12 cellular contexts compared by ENCODE assay signal in genomic region chr11:86160546-86161149, GRCh38.
DNase-seq lines count a peak whose midpoint lies in the region; ATAC-seq, FAIRE-seq and TF ChIP-seq lines count a peak whose summit lies in the region.
"Had no signal": no experiment of that assay in that cellular context is flagged by ENCODE, and none has a peak within 500 bp of the region (broad histone marks: within the 10 kb centered on the region; RNA-seq: fewer than 3 reads in every experiment).

No MANE protein-coding gene starts in this region.

- FAIRE-seq in GM12891 (lab: Jason Lieb, UNC): peak; percentile 50

- CTCF ChIA-PET in PC-3 (lab: Charles Lee): no interaction called here

- no peak overlapping the region for H3K27ac Mint-ChIP-seq in mesothelial cell of epicardium

- no peaks in the 10 kb centered on the region for H3K79me2 ChIP-seq in PC-3 (ENCODE audit: low read length)

- no TSS peak for BruUV-seq in PC-3 (replicated peaks; lab: Mats Ljungman, UMichigan)

- no peak overlapping the region for H3K9ac ChIP-seq in PC-3 (ENCODE audit: low read length)

- no peaks in the 10 kb centered on the region for H3K36me3 ChIP-seq in PC-3 (ENCODE audit: low read depth, low read length)
- H3K36me3 ChIP-seq: thyroid gland had no signal

- H3K9me2 ChIP-seq in PC-3 (replicated peaks; ENCODE audit: low read length): no peaks in the 10 kb centered on the region

- TF ChIP-seq POLR2A in GM12891 (IDR thresholded peaks at IDR 0.05; ENCODE audit: low read depth, low read length): no peak

- no peaks in the 10 kb centered on the region for H3K27me3 ChIP-seq in PC-3 (ENCODE audit: low read length)
- H3K27me3 ChIP-seq: thyroid gland had no signal

- TF ChIP-seq CTCF in 22Rv1 (IDR thresholded peaks at IDR 0.05) (no peak), PC-3 (conservative IDR thresholded peaks at IDR 0.05; ENCODE audit: low read depth, low read length) (no peak), mesothelial cell of epicardium (IDR thresholded peaks at IDR 0.05; ENCODE audit: unreplicated experiment) (no peak)

- H3K4me1 ChIP-seq in PC-3 (ENCODE audit: insufficient read depth, low read length): peaks cover 17% of the 10 kb centered on the region

- H3K9me3 Mint-ChIP-seq in mesothelial cell of epicardium: no peaks in the 10 kb centered on the region

- no peaks in the 10 kb centered on the region for H3K27me3 Mint-ChIP-seq in mesothelial cell of epicardium (ENCODE audit: low read depth)

- no peaks in the 10 kb centered on the region for H3K36me3 Mint-ChIP-seq in mesothelial cell of epicardium

- POLR2A ChIA-PET in PC-3 (lab: Charles Lee; ENCODE audit: unreplicated experiment): interaction anchor here (0.6 kb wide), 1 partner anchor 345 kb away, joined by 3 read pairs; no protein-coding TSS in a partner anchor

- H3K9me3 ChIP-seq in PC-3 (ENCODE audit: low read length): no peaks in the 10 kb centered on the region
- H3K9me3 ChIP-seq: thyroid gland had no signal

- intact Hi-C loops in PC-3 (cut with micrococcal nuclease): no loop called here

- no peak for DNase-seq in GM12891 (ENCODE audit: insufficient read length, low spot score)
- DNase-seq in PC-3: peak; percentile 73
- DNase-seq in mesothelial cell of epicardium (ENCODE audit: low spot score in 2 of 2, unreplicated experiment in 2 of 2): no peak
- no peak for DNase-seq in activated T-cell treated with anti-CD3 and anti-CD28 coated beads, Interleukin-2, amount 50 U/mL, for 1 hour
- no peak for DNase-seq in HuH-7.5 (ENCODE audit: low spot score)
- DNase-seq: effector memory CD4-positive, alpha-beta T cell; midbrain; NCI-H1048; thyroid gland had no signal

- ATAC-seq in PC-3 (peak; percentile 64), esophagus mucosa (peak; percentile 40), GM18520 (IDR thresholded peaks at IDR 0.05; ENCODE audit: unreplicated experiment) (no peak)

- H3K27ac ChIP-seq in 22Rv1 (peak overlapping the region; percentile 44), PC-3 (ENCODE audit: low read length) (no peak overlapping the region)
- H3K27ac ChIP-seq: thyroid gland had no signal

- H4K20me1 ChIP-seq in PC-3 (ENCODE audit: low read length): no peaks in the 10 kb centered on the region

- H3K4me2 ChIP-seq in PC-3 (ENCODE audit: low read length): peak overlapping the region; percentile 19; the same call in 1 of the 2 replicates

- no peaks in the 10 kb centered on the region for H3F3A ChIP-seq in PC-3 (ENCODE audit: low read length, unreplicated experiment)

- no peak overlapping the region for H2AFZ ChIP-seq in PC-3 (ENCODE audit: low read length)

- no peak overlapping the region for H3K4me3 Mint-ChIP-seq in mesothelial cell of epicardium

- peaks cover 14% of the 10 kb centered on the region for H3K4me1 Mint-ChIP-seq in mesothelial cell of epicardium

- no peak overlapping the region for H3K4me3 ChIP-seq in PC-3 (ENCODE audit: low read length)
- H3K4me3 ChIP-seq: thyroid gland had no signal

TF ChIP-seq in GM12891, 5 proteins besides CTCF, POLR2A, EP300 and RAD21:
- TF ChIP-seq TAF1 (IDR thresholded peaks at IDR 0.05; ENCODE audit: low read depth, low read length) (no peak), POU2F2 (IDR thresholded peaks at IDR 0.05; ENCODE audit: low read depth, low read length) (no peak), POLR2AphosphoS5 (IDR thresholded peaks at IDR 0.05; ENCODE audit: low read depth, low read length) (no peak), SPI1 (IDR thresholded peaks at IDR 0.05; ENCODE audit: low read depth, low read length) (no peak), PAX5 (IDR thresholded peaks at IDR 0.05; ENCODE audit: insufficient read depth, low read length, severe bottlenecking) (no peak)
